ENCODE assay signal across 7 cellular contexts in the genomic region with DNA sequence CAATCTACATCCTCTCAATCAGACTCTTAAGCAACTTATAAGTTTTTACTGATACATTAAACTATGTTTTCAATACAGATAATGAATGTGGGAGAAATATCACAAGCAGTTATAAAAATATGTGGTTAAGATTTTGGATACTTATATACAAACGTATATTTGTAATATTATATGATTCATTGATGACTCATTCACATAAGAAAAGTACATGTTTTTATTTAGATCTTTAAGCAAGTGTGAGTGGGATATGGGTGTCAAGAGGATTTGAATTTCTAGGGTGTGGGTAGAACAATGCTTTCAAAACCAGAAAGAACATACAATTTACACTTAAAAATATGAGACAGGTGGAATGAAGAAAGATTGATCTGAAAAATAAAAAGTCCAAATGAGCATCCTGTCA. TPM values are rescaled to one million over a fixed set of nuclear protein-coding genes. Genes with fewer than 3 reads are reported as not detected.
"Had no signal": no experiment of that assay in that cellular context is flagged by ENCODE, and none has a peak within 500 bp of the region (broad histone marks: within the 10 kb centered on the region; RNA-seq: fewer than 3 reads in every experiment).

No MANE protein-coding gene starts in this region.

- H3K4me2 ChIP-seq: GM23338 had no signal

- H3K4me1 Mint-ChIP-seq: GM23338, H9, IgD-negative memory B cell had no signal

- H3K27ac Mint-ChIP-seq: GM23338, H9, IgD-negative memory B cell had no signal

- DNase-seq: H9, KBM-7 had no signal

- H3K4me3 Mint-ChIP-seq: GM23338, H9, IgD-negative memory B cell had no signal

- FAIRE-seq: H54, HepG2 had no signal

- H3K4me3 ChIP-seq: GM23338 had no signal

- H2AFZ ChIP-seq: GM23338 had no signal

- ATAC-seq: GM23338, HepG2 had no signal

- H3K27ac ChIP-seq: HL-60 had no signal

- H3K36me3 Mint-ChIP-seq: IgD-negative memory B cell had no signal

- H3K27me3 Mint-ChIP-seq: IgD-negative memory B cell had no signal

RNA-seq across cellular contexts. Expression of gene ISL1, which starts 36.1 kb away (rescaled TPM):
- total RNA-seq: H9, HepG2 had no signal
- polyA plus RNA-seq: HepG2, IgD-negative memory B cell had no signal
